In genomic region chr3:159787191-159787590, GRCh38 we compare ENCODE assay signal across 11 cellular contexts. TPM values are rescaled to one million over a fixed set of nuclear protein-coding genes. Genes with fewer than 3 reads are reported as not detected.
DNase-seq lines count a peak whose midpoint lies in the region; ATAC-seq and TF ChIP-seq lines count a peak whose summit lies in the region.
"Had no signal": no experiment of that assay in that cellular context is flagged by ENCODE, and none has a peak within 500 bp of the region (broad histone marks: within the 10 kb centered on the region; RNA-seq: fewer than 3 reads in every experiment).

No MANE protein-coding gene starts in this region.

- CTCF ChIA-PET in naive thymus-derived CD4-positive, alpha-beta T cell (lab: Charles Lee) = no interaction called here

- H3K36me3 ChIP-seq in naive thymus-derived CD4-positive, alpha-beta T cell (ENCODE audit: control insufficient read depth in 2 of 3, insufficient read depth in 3 of 3, low read length in 3 of 3) = no peaks in the 10 kb centered on the region
- H3K36me3 ChIP-seq: suprapubic skin had no signal

- H3K27ac Mint-ChIP-seq in naive thymus-derived CD4-positive, alpha-beta T cell = no peak overlapping the region
- H3K27ac Mint-ChIP-seq: naive B cell had no signal

- H3K4me3 Mint-ChIP-seq in naive thymus-derived CD4-positive, alpha-beta T cell = no peak overlapping the region
- H3K4me3 Mint-ChIP-seq: naive B cell had no signal

- ATAC-seq in SK-N-SH treated with all-trans-retinoic acid at 6 μM for 48 hours (peak; percentile 63), foreskin keratinocyte (peak; percentile 56), GM21528 (IDR thresholded peaks at IDR 0.05; ENCODE audit: low FRiP score, unreplicated experiment) (no peak)
- ATAC-seq in naive thymus-derived CD4-positive, alpha-beta T cell = no peak

- peak; percentile 88 for DNase-seq in HCEC 1CT
- peak; percentile 77 to 92 for DNase-seq in foreskin keratinocyte
- DNase-seq in stromal cell of bone marrow (ENCODE audit: low read depth) = peak; percentile 55
- DNase-seq in hippocampal formation (lab: John Stamatoyannopoulos, UW) = no peak
- no peak for DNase-seq in foreskin melanocyte
- DNase-seq in naive thymus-derived CD4-positive, alpha-beta T cell = no peak
- DNase-seq: naive B cell had no signal

- no peaks in the 10 kb centered on the region for H3K4me1 Mint-ChIP-seq in naive thymus-derived CD4-positive, alpha-beta T cell
- H3K4me1 Mint-ChIP-seq: naive B cell had no signal

- POLR2A ChIA-PET in naive thymus-derived CD4-positive, alpha-beta T cell (lab: Charles Lee) = no interaction called here

- H3K9me3 ChIP-seq in naive thymus-derived CD4-positive, alpha-beta T cell (ENCODE audit: control insufficient read depth in 2 of 3, low read length in 3 of 3) = no peaks in the 10 kb centered on the region
- H3K9me3 ChIP-seq: suprapubic skin had no signal

- peaks cover 9 to 17% (median 11%) of the 10 kb centered on the region in 5 donors for H3K27me3 Mint-ChIP-seq in naive thymus-derived CD4-positive, alpha-beta T cell
- H3K27me3 Mint-ChIP-seq: naive B cell had no signal

- no peaks in the 10 kb centered on the region for H3K27me3 ChIP-seq in foreskin keratinocyte
- H3K27me3 ChIP-seq in naive thymus-derived CD4-positive, alpha-beta T cell (ENCODE audit: control insufficient read depth in 2 of 2, insufficient read depth in 2 of 2, low read length in 2 of 2) = no peaks in the 10 kb centered on the region
- H3K27me3 ChIP-seq: suprapubic skin had no signal

- TF ChIP-seq CTCF in foreskin keratinocyte (conservative IDR thresholded peaks at IDR 0.05) = no peak

- no peaks in the 10 kb centered on the region for H3K36me3 Mint-ChIP-seq in naive thymus-derived CD4-positive, alpha-beta T cell
- H3K36me3 Mint-ChIP-seq: naive B cell had no signal

- intact Hi-C loops in naive thymus-derived CD4-positive, alpha-beta T cell (cut with micrococcal nuclease) = no loop called here

- H3K4me1 ChIP-seq in foreskin keratinocyte = peaks cover 69% of the 10 kb centered on the region
- no peaks in the 10 kb centered on the region for H3K4me1 ChIP-seq in naive thymus-derived CD4-positive, alpha-beta T cell (ENCODE audit: control insufficient read depth in 2 of 2, insufficient read depth in 2 of 2, low read length in 2 of 2)

- no peaks in the 10 kb centered on the region for H3K9me3 Mint-ChIP-seq in naive thymus-derived CD4-positive, alpha-beta T cell
- H3K9me3 Mint-ChIP-seq: naive B cell had no signal

- no peak overlapping the region for H3K4me3 ChIP-seq in naive thymus-derived CD4-positive, alpha-beta T cell (ENCODE audit: low read length)
- H3K4me3 ChIP-seq: suprapubic skin had no signal

- peak overlapping the region; percentile 81 for H3K27ac ChIP-seq in foreskin keratinocyte
- no peak overlapping the region for H3K27ac ChIP-seq in naive thymus-derived CD4-positive, alpha-beta T cell (ENCODE audit: low read depth, low read length)
- H3K27ac ChIP-seq: suprapubic skin had no signal

TF ChIP-seq in SK-N-SH treated with all-trans-retinoic acid at 6 μM for 48 hours, 23 proteins besides CTCF, POLR2A, EP300 and RAD21:
- TF ChIP-seq PATZ1 (CRISPR knock-in tag; IDR thresholded peaks at IDR 0.05; ENCODE audit: borderline replicate concordance) (no peak), ZC3H10 (CRISPR knock-in tag; IDR thresholded peaks at IDR 0.05) (no peak), CSDC2 (CRISPR knock-in tag; IDR thresholded peaks at IDR 0.05) (no peak)
TF ChIP-seq in SK-N-SH treated with all-trans-retinoic acid at 6 μM for 48 hours: peak in this region for 0.

RNA-seq across cellular contexts. Expression of gene SCHIP1, which starts 52.5 kb away (rescaled TPM):
- 1.1 and 1.3 TPM in 2 replicates for total RNA-seq in foreskin keratinocyte
- 0.34 and 5.6 TPM in 2 replicates for polyA plus RNA-seq in foreskin keratinocyte
- not detected for total RNA-seq in naive thymus-derived CD4-positive, alpha-beta T cell
- not detected for polyA plus RNA-seq in naive thymus-derived CD4-positive, alpha-beta T cell
- total RNA-seq: T-helper 1 cell treated with Interleukin-12 subunit alpha and Interleukin-12 subunit beta and Interleukin-4 antibody, amounts not matched to agents 30 ng/mL and 1 ng/mL, for 36 hours had no signal

Comparison
In these comparisons a context has a peak if more than half of its experiments do, and no peak if none do; other contexts are left out.
1. DNase-seq: peak in HCEC 1CT (single experiment), foreskin keratinocyte (2 of 2) and stromal cell of bone marrow (single experiment); none in hippocampal formation (0 of 2), foreskin melanocyte (single experiment) and naive thymus-derived CD4-positive, alpha-beta T cell (0 of 9).
2. ATAC-seq: peak in SK-N-SH treated with all-trans-retinoic acid at 6 μM for 48 hours (single experiment) and foreskin keratinocyte (single experiment); none in GM21528 (single experiment) and naive thymus-derived CD4-positive, alpha-beta T cell (single experiment).